8 cellular contexts compared by ENCODE assay signal in the genomic region with DNA sequence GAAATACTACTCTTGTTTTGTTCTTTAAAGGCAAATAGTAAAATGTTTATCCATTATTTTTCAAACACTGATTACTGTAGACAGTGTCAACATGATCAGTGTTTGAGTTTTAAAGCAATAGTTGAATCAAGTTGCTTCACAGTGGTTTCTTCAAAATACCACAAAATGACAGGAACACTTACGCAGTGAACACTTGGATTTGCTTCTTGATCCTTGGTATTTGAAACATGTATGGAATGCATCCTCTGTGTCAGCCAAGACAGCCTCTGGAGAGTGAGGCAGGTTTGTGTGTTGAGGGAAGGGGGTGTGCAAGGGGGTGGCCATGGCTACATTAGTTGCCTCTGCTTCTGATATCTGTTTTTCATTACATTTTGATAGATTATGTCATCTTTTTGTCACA.
A peak's percentile ranks its signal among the peaks of the same experiment; 100 is the strongest.
DNase-seq lines count a peak whose midpoint lies in the region; ATAC-seq and TF ChIP-seq lines count a peak whose summit lies in the region.

No MANE protein-coding gene starts in this region.

- H3K36me3 ChIP-seq in body of pancreas (replicated peaks in 1 of 2; ENCODE audit: insufficient read depth in 1 of 2, low read depth in 2 of 2) (no peaks in the 10 kb centered on the region), iPS DF 6.9 (ENCODE audit: control insufficient read depth, insufficient read depth, low read length) (no peaks in the 10 kb centered on the region), stomach smooth muscle (ENCODE audit: control insufficient read depth in 2 of 2, insufficient read depth in 2 of 2, low read length in 2 of 2) (no peaks in the 10 kb centered on the region)

- 58% methylated on average over 1 of the region's 1 CpG for WGBS in body of pancreas, 2 donors
- WGBS in iPS DF 6.9 (ENCODE audit: insufficient coverage, insufficient read length): no CpG with 5 or more reads among the region's 1 CpG

- peak; percentile 77 for DNase-seq in HFF-Myc (ENCODE audit: extremely low read depth, low read depth)
- DNase-seq in body of pancreas: peak in 1 of 4 donors; percentile 27
- peak; percentile 31 for DNase-seq in iPS DF 6.9 (ENCODE audit: low read depth, low spot score)
- no peak for DNase-seq in COR-L47 (lab: John Stamatoyannopoulos, UW)
- no peak for DNase-seq in cortex of kidney (lab: John Stamatoyannopoulos, UW)
- no peak for DNase-seq in activated gamma-delta T cell treated with Interleukin-2 at 50 U/mL for 16 hours

- ATAC-seq in body of pancreas: peak; percentile 48
- ATAC-seq in stimulated activated memory B cell treated with anti-CD40 and anti-IgM and Interleukin-4, amounts not matched to agents 10 μg/mL and 1 μg/mL and 100 μg/mL, for 72 hours: no peak

- no peaks in the 10 kb centered on the region for H3K9me3 ChIP-seq in body of pancreas
- no peaks in the 10 kb centered on the region for H3K9me3 ChIP-seq in iPS DF 6.9 (ENCODE audit: control insufficient read depth, insufficient read depth, low read length)
- H3K9me3 ChIP-seq in stomach smooth muscle (ENCODE audit: control insufficient read depth in 2 of 2, low read length in 2 of 2): no peaks in the 10 kb centered on the region

- intact Hi-C loops in body of pancreas (cut with DNase I): no loop called here

- no peaks in the 10 kb centered on the region for H3K36me3 Mint-ChIP-seq in stimulated activated memory B cell treated with anti-CD40 and anti-IgM and Interleukin-4, amounts not matched to agents 10 μg/mL and 1 μg/mL and 100 μg/mL, for 72 hours

- no peaks in the 10 kb centered on the region for H3K4me1 Mint-ChIP-seq in stimulated activated memory B cell treated with anti-CD40 and anti-IgM and Interleukin-4, amounts not matched to agents 10 μg/mL and 1 μg/mL and 100 μg/mL, for 72 hours

- H3K4me3 Mint-ChIP-seq in stimulated activated memory B cell treated with anti-CD40 and anti-IgM and Interleukin-4, amounts not matched to agents 10 μg/mL and 1 μg/mL and 100 μg/mL, for 72 hours: no peak overlapping the region

- no peaks in the 10 kb centered on the region for H3K27me3 ChIP-seq in body of pancreas
- no peaks in the 10 kb centered on the region for H3K27me3 ChIP-seq in iPS DF 6.9 (ENCODE audit: control insufficient read depth, insufficient read depth, low read length)
- H3K27me3 ChIP-seq in stomach smooth muscle (ENCODE audit: control insufficient read depth in 1 of 2, insufficient read depth in 2 of 2, low read length in 2 of 2): no peaks in the 10 kb centered on the region

- H3K4me1 ChIP-seq in body of pancreas: no peaks in the 10 kb centered on the region
- no peaks in the 10 kb centered on the region for H3K4me1 ChIP-seq in iPS DF 6.9 (ENCODE audit: control insufficient read depth, insufficient read depth, low read length)
- peaks cover 6% of the 10 kb centered on the region for H3K4me1 ChIP-seq in stomach smooth muscle (ENCODE audit: control insufficient read depth, insufficient read depth, low read length)

- H3K4me3 ChIP-seq in HFF-Myc (replicated peaks; ENCODE audit: low read depth, low read length): no peak overlapping the region
- no peak overlapping the region for H3K4me3 ChIP-seq in body of pancreas
- no peak overlapping the region for H3K4me3 ChIP-seq in iPS DF 6.9 (ENCODE audit: low read length)
- no peak overlapping the region for H3K4me3 ChIP-seq in stomach smooth muscle (ENCODE audit: low read length in 2 of 2)

- TF ChIP-seq CTCF in HFF-Myc (IDR thresholded peaks at IDR 0.05; ENCODE audit: low read depth, low read length, missing control alignments) (no peak), body of pancreas (IDR thresholded peaks at IDR 0.05) (no peak)

- no peaks in the 10 kb centered on the region for H3K9me3 Mint-ChIP-seq in stimulated activated memory B cell treated with anti-CD40 and anti-IgM and Interleukin-4, amounts not matched to agents 10 μg/mL and 1 μg/mL and 100 μg/mL, for 72 hours

- no peak overlapping the region for H3K27ac Mint-ChIP-seq in stimulated activated memory B cell treated with anti-CD40 and anti-IgM and Interleukin-4, amounts not matched to agents 10 μg/mL and 1 μg/mL and 100 μg/mL, for 72 hours

- TF ChIP-seq POLR2A in body of pancreas (IDR thresholded peaks at IDR 0.05): no peak

- H3K27ac ChIP-seq in body of pancreas: no peak overlapping the region
- H3K27ac ChIP-seq in iPS DF 6.9 (ENCODE audit: low read length): no peak overlapping the region
- H3K27ac ChIP-seq in stomach smooth muscle (ENCODE audit: low read length): peak overlapping the region; percentile 13

- no peaks in the 10 kb centered on the region for H3K27me3 Mint-ChIP-seq in stimulated activated memory B cell treated with anti-CD40 and anti-IgM and Interleukin-4, amounts not matched to agents 10 μg/mL and 1 μg/mL and 100 μg/mL, for 72 hours

- H3K9ac ChIP-seq in stomach smooth muscle (ENCODE audit: low read length in 2 of 2): no peak overlapping the region

Comparison
In these comparisons a context has a peak if more than half of its experiments do, and no peak if none do; other contexts are left out.
1. DNase-seq: peak in HFF-Myc (single experiment) and iPS DF 6.9 (single experiment); none in COR-L47 (single experiment), cortex of kidney (single experiment) and activated gamma-delta T cell treated with Interleukin-2 at 50 U/mL for 16 hours (single experiment).